In genomic region chr15:40593130-40593529, GRCh38 we compare ENCODE assay signal across 9 cellular contexts. TPM values are rescaled to one million over a fixed set of nuclear protein-coding genes. Genes with fewer than 3 reads are reported as not detected.
DNase-seq lines count a peak whose midpoint lies in the region; ATAC-seq and TF ChIP-seq lines count a peak whose summit lies in the region.
"Had no signal": no experiment of that assay in that cellular context is flagged by ENCODE, and none has a peak within 500 bp of the region (broad histone marks: within the 10 kb centered on the region; RNA-seq: fewer than 3 reads in every experiment).

No MANE protein-coding gene starts in this region.

- in situ Hi-C loops in ACHN (cut with HindIII; ENCODE audit: low pct_ligation_motif_present, low pct_unique_long_range_greater_than_20kb, low sequenced_read_pairs), result no loop called here

- no peaks in the 10 kb centered on the region for H3K36me3 ChIP-seq in ACC112 (ENCODE audit: insufficient read depth, low read length)
- H3K36me3 ChIP-seq in CD8-positive, alpha-beta memory T cell (ENCODE audit: insufficient read depth, low read length), result no peaks in the 10 kb centered on the region

- H3K9me3 Mint-ChIP-seq in CD8-positive, alpha-beta memory T cell, result no peaks in the 10 kb centered on the region
- no peaks in the 10 kb centered on the region for H3K9me3 Mint-ChIP-seq in T-helper 2 cell treated with Interferon-gamma antibody and Interleukin-4, amounts not matched to agents 5 μg/mL and 100 μg/mL, for 36 hours
- no peaks in the 10 kb centered on the region for H3K9me3 Mint-ChIP-seq in mesothelial cell of epicardium
- H3K9me3 Mint-ChIP-seq: endodermal cell had no signal

- H3K79me2 ChIP-seq in ACC112 (ENCODE audit: control insufficient read depth, insufficient read depth, low read length, unreplicated experiment), result peaks cover 35% of the 10 kb centered on the region

- H3K27ac ChIP-seq in ACC112 (ENCODE audit: low read depth, low read length), result no peak overlapping the region
- no peak overlapping the region for H3K27ac ChIP-seq in CD8-positive, alpha-beta memory T cell (ENCODE audit: low read depth, low read length)

- H3K4me1 Mint-ChIP-seq in CD8-positive, alpha-beta memory T cell, result peaks cover 33 to 41% (median 37%) of the 10 kb centered on the region in 3 donors
- peaks cover 29% of the 10 kb centered on the region for H3K4me1 Mint-ChIP-seq in T-helper 2 cell treated with Interferon-gamma antibody and Interleukin-4, amounts not matched to agents 5 μg/mL and 100 μg/mL, for 36 hours (ENCODE audit: low read depth)
- peaks cover 24% of the 10 kb centered on the region for H3K4me1 Mint-ChIP-seq in mesothelial cell of epicardium

- H3K4me1 ChIP-seq in ACC112 (ENCODE audit: control insufficient read depth, insufficient read depth, low read length, unreplicated experiment), result peaks cover 3% of the 10 kb centered on the region
- H3K4me1 ChIP-seq in CD8-positive, alpha-beta memory T cell (ENCODE audit: insufficient read depth, low read length), result peaks cover 8% of the 10 kb centered on the region

- H3K27me3 Mint-ChIP-seq in CD8-positive, alpha-beta memory T cell, result peaks cover 2 to 7% of the 10 kb centered on the region in 2 donors
- H3K27me3 Mint-ChIP-seq in T-helper 2 cell treated with Interferon-gamma antibody and Interleukin-4, amounts not matched to agents 5 μg/mL and 100 μg/mL, for 36 hours (ENCODE audit: low read depth), result peaks cover 3% of the 10 kb centered on the region
- peaks cover 5% of the 10 kb centered on the region for H3K27me3 Mint-ChIP-seq in mesothelial cell of epicardium (ENCODE audit: low read depth)

- CTCF ChIA-PET in CD8-positive, alpha-beta memory T cell (lab: Charles Lee), result interaction anchor here (1.0 kb wide), 3 partner anchors 13 to 301 kb away, joined by 3 to 4 read pairs (median 3); partner anchors contain the start of genes RPUSD2 and VPS18

- no peaks in the 10 kb centered on the region for H3K9me3 ChIP-seq in CD8-positive, alpha-beta memory T cell (ENCODE audit: low read length)

- peaks cover 0 to 9% (median 3%) of the 10 kb centered on the region in 3 donors for H3K36me3 Mint-ChIP-seq in CD8-positive, alpha-beta memory T cell
- H3K36me3 Mint-ChIP-seq in T-helper 2 cell treated with Interferon-gamma antibody and Interleukin-4, amounts not matched to agents 5 μg/mL and 100 μg/mL, for 36 hours (ENCODE audit: low read depth), result peaks cover 10% of the 10 kb centered on the region
- H3K36me3 Mint-ChIP-seq in mesothelial cell of epicardium, result no peaks in the 10 kb centered on the region

- POLR2A ChIA-PET in CD8-positive, alpha-beta memory T cell (lab: Charles Lee), result interaction anchor here (0.6 kb wide), 1 partner anchor 10 kb away, joined by 3 read pairs; no protein-coding TSS in a partner anchor

- peak overlapping the region; percentile 63 to 97 (median 95) for H3K4me3 Mint-ChIP-seq in CD8-positive, alpha-beta memory T cell
- H3K4me3 Mint-ChIP-seq in T-helper 2 cell treated with Interferon-gamma antibody and Interleukin-4, amounts not matched to agents 5 μg/mL and 100 μg/mL, for 36 hours, result peak overlapping the region; percentile 92
- no peak overlapping the region for H3K4me3 Mint-ChIP-seq in mesothelial cell of epicardium

- H3K27ac Mint-ChIP-seq in CD8-positive, alpha-beta memory T cell, result peak overlapping the region; percentile 57 to 100 (median 98)
- H3K27ac Mint-ChIP-seq in T-helper 2 cell treated with Interferon-gamma antibody and Interleukin-4, amounts not matched to agents 5 μg/mL and 100 μg/mL, for 36 hours, result peak overlapping the region; percentile 99
- peak overlapping the region; percentile 26 for H3K27ac Mint-ChIP-seq in mesothelial cell of epicardium

- TF ChIP-seq CTCF in mesothelial cell of epicardium (IDR thresholded peaks at IDR 0.05; ENCODE audit: unreplicated experiment), result no peak

- H3K27me3 ChIP-seq in ACC112 (ENCODE audit: insufficient read depth, low read length), result no peaks in the 10 kb centered on the region
- no peaks in the 10 kb centered on the region for H3K27me3 ChIP-seq in CD8-positive, alpha-beta memory T cell (ENCODE audit: insufficient read depth, low read length, poor library complexity, severe bottlenecking)

- no peak overlapping the region for H3K4me3 ChIP-seq in ACC112 (ENCODE audit: low read depth, low read length)
- no peak overlapping the region for H3K4me3 ChIP-seq in CD8-positive, alpha-beta memory T cell (ENCODE audit: low read length)

- no peak for ATAC-seq in GM21381 (IDR thresholded peaks at IDR 0.05; ENCODE audit: unreplicated experiment)

- H2AFZ ChIP-seq in ACC112 (ENCODE audit: low read length, unreplicated experiment), result peak overlapping the region; percentile 22

- DNase-seq in CD8-positive, alpha-beta memory T cell, result peak in 1 of 5 donors; percentile 30
- no peak for DNase-seq in T-helper 2 cell treated with Interferon-gamma antibody and Interleukin-4, amounts not matched to agents 5 μg/mL and 100 μg/mL, for 36 hours (ENCODE audit: low spot score)
- DNase-seq in mesothelial cell of epicardium (ENCODE audit: low spot score in 2 of 2, unreplicated experiment in 2 of 2), result no peak
- DNase-seq in cerebellar nuclear complex (lab: John Stamatoyannopoulos, UW), result no peak
- DNase-seq in amniotic stem cell (lab: John Stamatoyannopoulos, UW), result no peak
- DNase-seq in ACHN, result no peak

RNA-seq across cellular contexts. Expression of gene KNL1, which starts 0.9 kb away (rescaled TPM):
- total RNA-seq in CD8-positive, alpha-beta memory T cell, result 10 to 100 TPM; 19.2 to 19.5 TPM
- 0.03 TPM for polyA plus RNA-seq in CD8-positive, alpha-beta memory T cell
- total RNA-seq in mesothelial cell of epicardium, result 7.4 to 9.3 TPM (median 8.8 TPM) in 3 replicates

RNA-seq across cellular contexts. Expression of gene RPUSD2, which starts 24.0 kb away (rescaled TPM):
- 10 to 100 TPM; 25.1 to 30.3 TPM for total RNA-seq in CD8-positive, alpha-beta memory T cell
- polyA plus RNA-seq in CD8-positive, alpha-beta memory T cell, result 20.8 TPM
- 11.9 to 14.5 TPM (median 13.0 TPM) in 3 replicates for total RNA-seq in mesothelial cell of epicardium

RNA-seq across cellular contexts. Expression of gene CCDC32, which starts 28.3 kb away (rescaled TPM):
- 10 to 100 TPM; 31.4 to 34.9 TPM for total RNA-seq in CD8-positive, alpha-beta memory T cell
- 42.2 TPM for polyA plus RNA-seq in CD8-positive, alpha-beta memory T cell
- 27.2 to 30.1 TPM (median 28.8 TPM) in 3 replicates for total RNA-seq in mesothelial cell of epicardium

Comparison
In these comparisons a context has a peak if more than half of its experiments do, and no peak if none do; other contexts are left out.
1. H3K27ac Mint-ChIP-seq: peak in every context shown above with its lines; median percentile 99 in T-helper 2 cell treated with Interferon-gamma antibody and Interleukin-4, amounts not matched to agents 5 μg/mL and 100 μg/mL, for 36 hours; 98 in CD8-positive, alpha-beta memory T cell; 26 in mesothelial cell of epicardium.